In the genomic region with DNA sequence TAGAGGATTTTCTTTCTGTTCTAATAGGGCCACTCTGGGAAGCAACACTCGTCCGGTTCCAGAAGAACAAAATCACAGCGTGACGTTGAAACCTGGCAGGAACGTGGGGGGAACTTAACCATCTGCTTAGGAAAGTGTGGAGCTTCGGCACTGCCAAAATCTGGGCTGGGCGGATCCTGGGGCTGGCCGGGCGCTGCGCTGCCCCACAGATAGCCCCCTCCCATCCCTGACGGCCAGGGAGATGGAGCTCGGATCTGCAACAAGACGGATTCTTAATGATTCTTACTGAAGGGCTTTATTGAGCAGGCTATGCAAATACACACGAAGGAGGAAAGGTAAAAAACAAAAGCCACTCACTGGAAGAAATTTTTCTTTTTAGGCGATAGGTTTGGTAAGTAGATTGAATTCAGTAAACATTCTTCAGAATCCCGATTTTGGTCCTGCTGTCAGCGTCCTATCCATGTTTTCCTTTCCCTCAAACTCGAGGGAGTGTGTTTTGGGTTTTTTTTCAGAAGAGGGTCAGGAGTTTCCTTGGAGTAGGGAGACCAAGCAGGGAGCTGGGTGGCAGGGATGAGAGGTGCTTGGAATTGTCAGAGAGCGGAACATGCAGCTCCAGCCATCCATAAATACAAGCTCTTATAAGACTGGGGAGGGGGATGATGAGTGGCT, we compare ENCODE assay signal across 11 cellular contexts. TPM values are rescaled to one million over a fixed set of nuclear protein-coding genes. Genes with fewer than 3 reads are reported as not detected.
DNase-seq lines count a peak whose midpoint lies in the region; ATAC-seq, FAIRE-seq and TF ChIP-seq lines count a peak whose summit lies in the region.
"Had no signal": no experiment of that assay in that cellular context is flagged by ENCODE, and none has a peak within 500 bp of the region (broad histone marks: within the 10 kb centered on the region; RNA-seq: fewer than 3 reads in every experiment).

No MANE protein-coding gene starts in this region.

- intact Hi-C loops in left ventricle myocardium inferior (cut with micrococcal nuclease) = no loop called here
- intact Hi-C loops in heart left ventricle (cut with DNase I) = loop anchor here in 3 of 10 donors (5.0 to 10.0 kb wide), 3 partner anchors 198 to 305 kb away; a partner anchor contains a TSS
- intact Hi-C loops in kidney (cut with DNase I) = no loop called here

- H3K9me3 ChIP-seq in left ventricle myocardium inferior (replicated peaks) = no peaks in the 10 kb centered on the region
- H3K9me3 ChIP-seq in heart left ventricle = no peaks in the 10 kb centered on the region
- no peaks in the 10 kb centered on the region for H3K9me3 ChIP-seq in iPS-15b (ENCODE audit: control insufficient read depth, insufficient read depth, low read length)
- no peaks in the 10 kb centered on the region for H3K9me3 ChIP-seq in kidney (ENCODE audit: control insufficient read depth in 1 of 2, low read length in 2 of 2)

- TF ChIP-seq CTCF in left ventricle myocardium inferior (IDR thresholded peaks at IDR 0.05; ENCODE audit: borderline replicate concordance) (no peak), heart left ventricle (IDR thresholded peaks at IDR 0.05) (no peak), kidney (IDR thresholded peaks at IDR 0.05; ENCODE audit: borderline replicate concordance, extremely low read depth, insufficient read depth) (no peak)

- H3K27ac ChIP-seq in left ventricle myocardium inferior (replicated peaks) (no peak overlapping the region), heart left ventricle (no peak overlapping the region), kidney (ENCODE audit: low read depth in 2 of 2, low read length in 2 of 2) (no peak overlapping the region)

- DNase-seq in left ventricle myocardium inferior (no peak), heart left ventricle (no peak), NCI-H524 treated with DMSO at 0.1 percent for 48 hours (lab: John Stamatoyannopoulos, UW) (peak; percentile 49), kidney (no peak), cerebellar nuclear complex (lab: John Stamatoyannopoulos, UW) (no peak)

- H3K4me3 ChIP-seq in left ventricle myocardium inferior = peak overlapping the region; percentile 71
- H3K4me3 ChIP-seq in heart left ventricle = peak overlapping the region in 2 of 12 donors; percentile 69 to 75
- H3K4me3 ChIP-seq in iPS-15b (ENCODE audit: low read depth, low read length) = peak overlapping the region; percentile 76
- no peak overlapping the region for H3K4me3 ChIP-seq in kidney (ENCODE audit: low read length in 2 of 2)

- H3K4me1 ChIP-seq in left ventricle myocardium inferior (peaks cover 47% of the 10 kb centered on the region), heart left ventricle (peaks cover 0 to 47% (median 21%) of the 10 kb centered on the region in 12 donors), iPS-15b (ENCODE audit: control insufficient read depth, insufficient read depth, low read length) (peaks cover 16% of the 10 kb centered on the region), kidney (ENCODE audit: control insufficient read depth in 1 of 2, insufficient read depth in 1 of 2, low read depth in 1 of 2, low read length in 2 of 2) (peaks cover 0 to 6% of the 10 kb centered on the region in 2 donors)

- 3 to 4% (median 4%) methylated on average over 19 of the region's 19 CpGs for WGBS in heart left ventricle, 4 donors

- no peak for FAIRE-seq in kidney (lab: Jason Lieb, UNC)
- FAIRE-seq: endometrium, HepG2 had no signal

- no peak for TF ChIP-seq POLR2A in heart left ventricle (IDR thresholded peaks at IDR 0.05)
- no peak for TF ChIP-seq POLR2A in GM18505 (IDR thresholded peaks at IDR 0.05; ENCODE audit: borderline replicate concordance, extremely low read depth, insufficient read depth, insufficient read length)

- peaks cover 80% of the 10 kb centered on the region for H3K27me3 ChIP-seq in left ventricle myocardium inferior (ENCODE audit: low read depth)
- peaks cover 41 to 92% (median 57%) of the 10 kb centered on the region in 9 donors for H3K27me3 ChIP-seq in heart left ventricle
- peaks cover 47% of the 10 kb centered on the region for H3K27me3 ChIP-seq in iPS-15b (ENCODE audit: control insufficient read depth, insufficient read depth, low read length)

- H3K36me3 ChIP-seq in left ventricle myocardium inferior (no peaks in the 10 kb centered on the region), heart left ventricle (no peaks in the 10 kb centered on the region), iPS-15b (ENCODE audit: control insufficient read depth, insufficient read depth, low read length) (peaks cover 6% of the 10 kb centered on the region), kidney (ENCODE audit: control insufficient read depth in 1 of 2, insufficient read depth in 2 of 2, low read length in 2 of 2) (no peaks in the 10 kb centered on the region)

- H3K9ac ChIP-seq in iPS-15b (ENCODE audit: low read depth, low read length) (no peak overlapping the region), kidney (ENCODE audit: low read length in 2 of 2) (no peak overlapping the region)

- ATAC-seq in heart left ventricle = no peak
- ATAC-seq in GM19395 (IDR thresholded peaks at IDR 0.05; ENCODE audit: unreplicated experiment) = no peak
- ATAC-seq in GM18505 (IDR thresholded peaks at IDR 0.05; ENCODE audit: unreplicated experiment) = no peak

RNA-seq across cellular contexts. Expression of a gene that starts 1.4 kb away (rescaled TPM):
- total RNA-seq in left ventricle myocardium inferior (not detected), heart left ventricle (not detected), kidney (not detected)
- polyA plus RNA-seq in heart left ventricle (not detected), kidney (ENCODE audit: insufficient read depth, low read depth, low replicate concordance) (not detected)
- total RNA-seq: activated naive CD4-positive, alpha-beta T cell treated with anti-CD3 and anti-CD28 coated beads for 36 hours; HepG2 had no signal
- polyA plus RNA-seq: HepG2 had no signal

Comparison
In these comparisons a context has a peak if more than half of its experiments do, and no peak if none do; other contexts are left out.
1. H3K4me3 ChIP-seq: peak in left ventricle myocardium inferior (single experiment) and iPS-15b (single experiment); none in kidney (0 of 2).